Comparison of ENCODE assay signal across 9 cellular contexts in the genomic region with DNA sequence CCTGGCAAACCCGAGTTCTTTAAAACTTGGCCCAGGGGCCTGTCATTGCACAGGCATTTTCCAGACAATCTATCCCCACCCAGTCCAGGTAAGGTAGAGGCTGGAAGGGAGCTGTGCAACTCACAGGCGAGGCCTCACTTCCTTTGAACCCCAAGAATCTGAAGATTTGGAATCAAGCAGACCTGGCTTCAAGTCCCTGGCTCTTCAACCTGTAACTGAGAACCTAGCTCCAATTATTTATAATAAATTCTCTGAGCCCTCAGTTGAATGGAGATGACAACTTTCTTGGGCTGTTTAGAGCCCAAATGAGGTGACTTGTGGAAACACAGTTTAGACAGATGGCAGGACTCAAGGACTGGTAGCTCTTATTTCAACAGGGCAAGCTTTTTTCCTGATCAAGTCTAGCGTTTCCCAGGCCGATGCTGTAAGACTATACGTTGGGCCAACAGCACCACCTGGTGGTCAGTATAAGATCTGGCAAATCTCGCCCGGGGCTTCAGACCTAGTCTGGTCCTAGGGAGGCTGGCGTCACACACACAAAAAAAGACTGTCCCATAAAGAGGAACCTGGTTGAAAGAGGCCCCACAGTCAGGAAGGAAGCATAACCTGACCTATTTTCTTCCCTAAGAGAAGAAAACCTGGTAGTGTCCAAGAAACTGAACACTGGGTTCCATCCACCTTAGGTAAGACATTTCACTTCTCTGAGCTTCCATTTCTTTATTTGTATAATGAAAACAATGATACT.
A peak's percentile ranks its signal among the peaks of the same experiment; 100 is the strongest.
DNase-seq lines count a peak whose midpoint lies in the region; TF ChIP-seq lines count a peak whose summit lies in the region.
"Had no signal": no experiment of that assay in that cellular context is flagged by ENCODE, and none has a peak within 500 bp of the region (broad histone marks: within the 10 kb centered on the region; RNA-seq: fewer than 3 reads in every experiment).

No MANE protein-coding gene starts in this region.

- DNase-seq in GF-D8 (lab: John Stamatoyannopoulos, UW) = peak; percentile 70
- DNase-seq in HCEC 1CT = peak; percentile 79
- peak; percentile 81 for DNase-seq in MM.1S
- peak; percentile 15 for DNase-seq in SHP77 treated with DMSO at 0.1 percent for 48 hours (lab: John Stamatoyannopoulos, UW)
- DNase-seq in activated T-helper 2 cell treated with anti-CD3 and anti-CD28 coated beads, Interferon-gamma antibody, Interleukin-2, Interleukin-4, amounts not matched to agents 10 μg/mL and 5 μg/mL and 100 μg/mL, durations not matched to agents 14 hours and 24 hours and 36 hours (ENCODE audit: low spot score) = peak; percentile 54
- DNase-seq in foreskin melanocyte = peak; percentile 46
- peak; percentile 90 for DNase-seq in osteocyte (ENCODE audit: extremely low spot score, unreplicated experiment)
- DNase-seq in tibial nerve (ENCODE audit: low spot score in 2 of 2) = peak; percentile 64 to 87

- no peak for TF ChIP-seq POLR2A in tibial nerve (IDR thresholded peaks at IDR 0.05)

- no peaks in the 10 kb centered on the region for H4K20me1 ChIP-seq in MM.1S (ENCODE audit: insufficient read depth, low read length)

- H3K4me1 Mint-ChIP-seq in activated T-helper 2 cell treated with anti-CD3 and anti-CD28 coated beads, Interferon-gamma antibody, Interleukin-2, Interleukin-4, amounts not matched to agents 10 μg/mL and 5 μg/mL and 100 μg/mL, durations not matched to agents 14 hours and 24 hours and 36 hours (ENCODE audit: low read depth) = peaks cover 4% of the 10 kb centered on the region
- H3K4me1 Mint-ChIP-seq in osteocyte (ENCODE audit: unreplicated experiment) = no peaks in the 10 kb centered on the region

- H3K36me3 Mint-ChIP-seq in activated T-helper 2 cell treated with anti-CD3 and anti-CD28 coated beads, Interferon-gamma antibody, Interleukin-2, Interleukin-4, amounts not matched to agents 10 μg/mL and 5 μg/mL and 100 μg/mL, durations not matched to agents 14 hours and 24 hours and 36 hours (ENCODE audit: low read depth) = no peaks in the 10 kb centered on the region
- no peaks in the 10 kb centered on the region for H3K36me3 Mint-ChIP-seq in osteocyte (ENCODE audit: unreplicated experiment)

- no peak overlapping the region for H3K4me3 Mint-ChIP-seq in activated T-helper 2 cell treated with anti-CD3 and anti-CD28 coated beads, Interferon-gamma antibody, Interleukin-2, Interleukin-4, amounts not matched to agents 10 μg/mL and 5 μg/mL and 100 μg/mL, durations not matched to agents 14 hours and 24 hours and 36 hours (ENCODE audit: low read depth)
- H3K4me3 Mint-ChIP-seq in osteocyte (ENCODE audit: unreplicated experiment) = no peak overlapping the region

- no peaks in the 10 kb centered on the region for H3K79me2 ChIP-seq in MM.1S (ENCODE audit: low read length)

- H3K9me3 Mint-ChIP-seq in activated T-helper 2 cell treated with anti-CD3 and anti-CD28 coated beads, Interferon-gamma antibody, Interleukin-2, Interleukin-4, amounts not matched to agents 10 μg/mL and 5 μg/mL and 100 μg/mL, durations not matched to agents 14 hours and 24 hours and 36 hours = no peaks in the 10 kb centered on the region
- no peaks in the 10 kb centered on the region for H3K9me3 Mint-ChIP-seq in osteocyte (ENCODE audit: unreplicated experiment)

- H3K27me3 Mint-ChIP-seq in activated T-helper 2 cell treated with anti-CD3 and anti-CD28 coated beads, Interferon-gamma antibody, Interleukin-2, Interleukin-4, amounts not matched to agents 10 μg/mL and 5 μg/mL and 100 μg/mL, durations not matched to agents 14 hours and 24 hours and 36 hours (ENCODE audit: low read depth) = peaks cover 14% of the 10 kb centered on the region
- H3K27me3 Mint-ChIP-seq in osteocyte (ENCODE audit: unreplicated experiment) = peaks cover 15% of the 10 kb centered on the region

- H3K4me2 ChIP-seq in MM.1S (ENCODE audit: low read depth, low read length) = no peak overlapping the region; the same call in 1 of the 2 replicates

- peak; percentile 85 for TF ChIP-seq CTCF in MM.1S (IDR thresholded peaks at IDR 0.05; ENCODE audit: low read length)
- peak; percentile 83 for TF ChIP-seq CTCF in osteocyte (IDR thresholded peaks at IDR 0.05)
- peak; percentile 74 to 87 (median 77) for TF ChIP-seq CTCF in tibial nerve (IDR thresholded peaks at IDR 0.05)

- H3K4me1 ChIP-seq in MM.1S (ENCODE audit: low read length) (peaks cover 27% of the 10 kb centered on the region), tibial nerve (peaks cover 0 to 6% (median 0%) of the 10 kb centered on the region in 4 donors)

- no peaks in the 10 kb centered on the region for H3K27me3 ChIP-seq in MM.1S (replicated peaks; ENCODE audit: insufficient read depth, low read length)
- H3K27me3 ChIP-seq in tibial nerve = no peaks in the 10 kb centered on the region

- H3K9me3 ChIP-seq in MM.1S (replicated peaks; ENCODE audit: insufficient read depth, low read length) = no peaks in the 10 kb centered on the region
- no peaks in the 10 kb centered on the region for H3K9me3 ChIP-seq in tibial nerve

- H3K36me3 ChIP-seq in MM.1S (replicated peaks; ENCODE audit: insufficient read depth, low read length) (no peaks in the 10 kb centered on the region), tibial nerve (no peaks in the 10 kb centered on the region)

- 16 to 21% methylated on average over 8 of the region's 8 CpGs for WGBS in tibial nerve, 2 donors

- no peak overlapping the region for H3K4me3 ChIP-seq in MM.1S (ENCODE audit: low read length)
- no peak overlapping the region for H3K4me3 ChIP-seq in tibial nerve
- H3K4me3 ChIP-seq: skin epidermis had no signal

- no peak overlapping the region for H3K27ac Mint-ChIP-seq in activated T-helper 2 cell treated with anti-CD3 and anti-CD28 coated beads, Interferon-gamma antibody, Interleukin-2, Interleukin-4, amounts not matched to agents 10 μg/mL and 5 μg/mL and 100 μg/mL, durations not matched to agents 14 hours and 24 hours and 36 hours
- no peak overlapping the region for H3K27ac Mint-ChIP-seq in osteocyte (ENCODE audit: unreplicated experiment)

- H3K9me2 ChIP-seq in MM.1S (replicated peaks; ENCODE audit: insufficient read depth, low read length) = no peaks in the 10 kb centered on the region

- peak overlapping the region; percentile 22; the same call in 1 of the 2 replicates for H2AFZ ChIP-seq in MM.1S (ENCODE audit: low read length)

- H3K27ac ChIP-seq in MM.1S (ENCODE audit: low read length) (no peak overlapping the region), tibial nerve (no peak overlapping the region)
- H3K27ac ChIP-seq: skin epidermis had no signal

- no peak for TF ChIP-seq EP300 in tibial nerve (IDR thresholded peaks at IDR 0.05)

- no peak overlapping the region for H3K9ac ChIP-seq in MM.1S (ENCODE audit: low read length)

- 0 out of 2 replicates have a peak, but pooled peaks cover 4% of the 10 kb centered on the region for H3F3A ChIP-seq in MM.1S (ENCODE audit: insufficient read depth, low read length)

- intact Hi-C loops in activated T-helper 2 cell treated with anti-CD3 and anti-CD28 coated beads, Interferon-gamma antibody, Interleukin-2, Interleukin-4, amounts not matched to agents 10 μg/mL and 5 μg/mL and 100 μg/mL, durations not matched to agents 14 hours and 24 hours and 36 hours (cut with micrococcal nuclease) = loop anchor here (1.0 to 10.0 kb wide), 4 partner anchors 38 to 221 kb away; no protein-coding TSS in a partner anchor

Comparison
In these comparisons a context has a peak if more than half of its experiments do, and no peak if none do; other contexts are left out.
1. DNase-seq: peak in every context shown above with its lines; median percentile 90 in osteocyte; 81 in MM.1S; 79 in HCEC 1CT; 76 in tibial nerve; 70 in GF-D8; 54 in activated T-helper 2 cell treated with anti-CD3 and anti-CD28 coated beads, Interferon-gamma antibody, Interleukin-2, Interleukin-4, amounts not matched to agents 10 μg/mL and 5 μg/mL and 100 μg/mL, durations not matched to agents 14 hours and 24 hours and 36 hours; 46 in foreskin melanocyte; 15 in SHP77 treated with DMSO at 0.1 percent for 48 hours.